ENCODE assay signal across 9 cellular contexts in genomic region chr7:44985033-44985695, GRCh38.
DNase-seq lines count a peak whose midpoint lies in the region; ATAC-seq and TF ChIP-seq lines count a peak whose summit lies in the region.
"Had no signal": no experiment of that assay in that cellular context is flagged by ENCODE, and none has a peak within 500 bp of the region (broad histone marks: within the 10 kb centered on the region; RNA-seq: fewer than 3 reads in every experiment).

No MANE protein-coding gene starts in this region.

- H3K9ac ChIP-seq in rectal smooth muscle tissue (ENCODE audit: low read length) = no peak overlapping the region

- H3K4me3 ChIP-seq in GM08714 (ENCODE audit: low read length) (peak overlapping the region; percentile 87), rectal smooth muscle tissue (ENCODE audit: low read length) (peak overlapping the region; percentile 79)

- H3K27me3 ChIP-seq in rectal smooth muscle tissue (ENCODE audit: control insufficient read depth, insufficient read depth, low read length) = no peaks in the 10 kb centered on the region

- peaks cover 5% of the 10 kb centered on the region for H3K4me1 ChIP-seq in rectal smooth muscle tissue (ENCODE audit: control insufficient read depth, insufficient read depth, low read length)

- CTCF ChIA-PET in RWPE1 (lab: Yijun Ruan, JAX) = interaction anchor here (0.6 to 1.0 kb wide), 2 partner anchors 109 to 151 kb away, joined by 3 to 4 read pairs; no protein-coding TSS in a partner anchor

- no peak for DNase-seq in RWPE1 (ENCODE audit: low spot score)
- DNase-seq in epithelial cell of prostate (ENCODE audit: low read depth, low spot score) = no peak
- no peak for DNase-seq in HUDEP-2 (lab: John Stamatoyannopoulos, UW; ENCODE audit: unreplicated experiment in 76 of 76)
- DNase-seq in HuH-7 (ENCODE audit: low spot score) = no peak
- no peak for DNase-seq in NCI-H446 (lab: John Stamatoyannopoulos, UW)
- DNase-seq: activated CD4-positive, CD25-positive, alpha-beta regulatory T cell had no signal

- H3K27ac ChIP-seq in RWPE1 (peak overlapping the region; percentile 87), epithelial cell of prostate (peak overlapping the region; percentile 71), rectal smooth muscle tissue (ENCODE audit: low read depth, low read length) (no peak overlapping the region)

- POLR2A ChIA-PET in RWPE1 (lab: Yijun Ruan, JAX; ENCODE audit: low non-redundant PET) = interaction anchor here (0.6 to 1.1 kb wide), 3 partner anchors 14 to 143 kb away, joined by 3 to 6 read pairs (median 4); no protein-coding TSS in a partner anchor

- TF ChIP-seq CTCF in RWPE1 (conservative IDR thresholded peaks at IDR 0.05; ENCODE audit: low read depth) = no peak

- peaks cover 10% of the 10 kb centered on the region for H3K36me3 ChIP-seq in rectal smooth muscle tissue (ENCODE audit: control insufficient read depth, insufficient read depth, low read length)

- ATAC-seq in GM18498 (IDR thresholded peaks at IDR 0.05; ENCODE audit: unreplicated experiment) = no peak
